Comparison of ENCODE assay signal across 15 cellular contexts in the genomic region with DNA sequence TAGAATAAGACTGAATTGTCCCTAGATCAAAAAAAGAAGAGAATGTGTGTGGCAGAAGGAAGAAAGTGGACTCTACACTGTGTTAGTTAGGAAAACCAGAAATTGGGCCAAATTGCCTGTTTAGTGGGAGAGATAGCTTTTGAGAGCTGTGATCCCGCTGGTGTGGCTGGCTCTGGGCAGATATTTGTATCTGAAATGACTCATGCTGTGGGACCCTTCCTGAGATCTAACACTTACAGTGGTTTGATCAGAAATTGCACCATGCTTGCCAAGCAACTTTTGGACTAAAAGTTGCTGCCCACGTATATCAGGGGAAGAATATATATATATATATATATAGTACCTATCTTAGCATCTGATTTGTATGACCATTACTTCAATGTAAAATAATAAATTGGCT. TPM values are rescaled to one million over a fixed set of nuclear protein-coding genes. Genes with fewer than 3 reads are reported as not detected.
DNase-seq lines count a peak whose midpoint lies in the region; ATAC-seq and TF ChIP-seq lines count a peak whose summit lies in the region.
"Had no signal": no experiment of that assay in that cellular context is flagged by ENCODE, and none has a peak within 500 bp of the region (broad histone marks: within the 10 kb centered on the region; RNA-seq: fewer than 3 reads in every experiment).

No MANE protein-coding gene starts in this region.

- H3K36me3 ChIP-seq in HEK293 (ENCODE audit: control insufficient read depth in 2 of 2, insufficient read depth in 1 of 2, low read length in 2 of 2), result peaks cover 0 to 17% of the 10 kb centered on the region in 2 experiments; a peak in 2 of 3 replicates
- H3K36me3 ChIP-seq: ovary had no signal

- POLR2A ChIA-PET in HEK293 (lab: Yijun Ruan, JAX), result no interaction called here

- no peak overlapping the region for H3K27ac Mint-ChIP-seq in stimulated activated memory B cell treated with anti-CD40 and anti-IgM and Interleukin-4, amounts not matched to agents 10 μg/mL and 1 μg/mL and 100 μg/mL, for 72 hours

- DNase-seq in astrocyte of the hippocampus (ENCODE audit: low read depth, low spot score) (peak; percentile 64), fibroblast of the conjunctiva (ENCODE audit: low read depth) (peak; percentile 43), sciatic nerve (ENCODE audit: low spot score) (no peak)
- DNase-seq in stimulated activated CD4-positive, alpha-beta T cell treated with anti-CD3 and anti-CD28 coated beads, Interleukin-12 subunit alpha, Interleukin-12 subunit beta, amount 100 ng/mL, for 4 hours, result no peak
- DNase-seq: C1 segment of cervical spinal cord; HCEC 1CT; heart right ventricle; NCI-H1105 treated with DMSO at 0.1 percent for 48 hours; ovary; stimulated activated CD4-positive, alpha-beta T cell treated with anti-CD3 and anti-CD28 coated beads, Interleukin-4, amount 100 ng/mL, for 1 hour; stimulated activated naive CD4-positive, alpha-beta T cell had no signal

- no peak for TF ChIP-seq CTCF in HEK293 (tag by site-specific recombination; IDR thresholded peaks at IDR 0.05)

- no peaks in the 10 kb centered on the region for H3K4me1 Mint-ChIP-seq in stimulated activated memory B cell treated with anti-CD40 and anti-IgM and Interleukin-4, amounts not matched to agents 10 μg/mL and 1 μg/mL and 100 μg/mL, for 72 hours

- CTCF ChIA-PET in HEK293 (lab: Yijun Ruan, JAX), result no interaction called here

- no peaks in the 10 kb centered on the region; the same call in 1 of the 2 replicates for H3K9me3 ChIP-seq in HEK293 (ENCODE audit: control insufficient read depth, insufficient read depth, low read depth, low read length)
- H3K9me3 ChIP-seq: heart right ventricle, ovary had no signal

- H3K27me3 Mint-ChIP-seq in stimulated activated memory B cell treated with anti-CD40 and anti-IgM and Interleukin-4, amounts not matched to agents 10 μg/mL and 1 μg/mL and 100 μg/mL, for 72 hours, result no peaks in the 10 kb centered on the region

- H3K27ac ChIP-seq in HEK293 (ENCODE audit: extremely low read depth, low read depth, low read length), result no peak overlapping the region
- H3K27ac ChIP-seq: ovary had no signal

- ATAC-seq in sciatic nerve, result peak; percentile 17
- ATAC-seq in HG03039 (IDR thresholded peaks at IDR 0.05; ENCODE audit: unreplicated experiment), result no peak
- ATAC-seq in HG03520 (IDR thresholded peaks at IDR 0.05; ENCODE audit: unreplicated experiment), result no peak
- no peak for ATAC-seq in stimulated activated memory B cell treated with anti-CD40 and anti-IgM and Interleukin-4, amounts not matched to agents 10 μg/mL and 1 μg/mL and 100 μg/mL, for 72 hours
- ATAC-seq: heart right ventricle had no signal

- peaks cover 28% of the 10 kb centered on the region for H3K36me3 Mint-ChIP-seq in stimulated activated memory B cell treated with anti-CD40 and anti-IgM and Interleukin-4, amounts not matched to agents 10 μg/mL and 1 μg/mL and 100 μg/mL, for 72 hours

- H3K4me3 ChIP-seq in HEK293 (ENCODE audit: low read depth, low read length), result no peak overlapping the region
- H3K4me3 ChIP-seq: heart right ventricle, ovary had no signal

- no peak overlapping the region for H3K4me3 Mint-ChIP-seq in stimulated activated memory B cell treated with anti-CD40 and anti-IgM and Interleukin-4, amounts not matched to agents 10 μg/mL and 1 μg/mL and 100 μg/mL, for 72 hours

- H3K9me3 Mint-ChIP-seq in stimulated activated memory B cell treated with anti-CD40 and anti-IgM and Interleukin-4, amounts not matched to agents 10 μg/mL and 1 μg/mL and 100 μg/mL, for 72 hours, result no peaks in the 10 kb centered on the region

- intact Hi-C loops in sciatic nerve (cut with DNase I), result no loop called here

- H3K4me1 ChIP-seq in HEK293 (ENCODE audit: control insufficient read depth, insufficient read depth, low read length), result no peaks in the 10 kb centered on the region

TF ChIP-seq in HEK293, 187 proteins besides CTCF, POLR2A, EP300 and RAD21:
- no peak for TF ChIP-seq ZNF571 (tag by site-specific recombination; IDR thresholded peaks at IDR 0.05)
- no peak for TF ChIP-seq ZNF48 (tag by site-specific recombination; IDR thresholded peaks at IDR 0.05)
- no peak for TF ChIP-seq ZNF239 (tag by site-specific recombination; IDR thresholded peaks at IDR 0.05)
- TF ChIP-seq, protein P1, sequence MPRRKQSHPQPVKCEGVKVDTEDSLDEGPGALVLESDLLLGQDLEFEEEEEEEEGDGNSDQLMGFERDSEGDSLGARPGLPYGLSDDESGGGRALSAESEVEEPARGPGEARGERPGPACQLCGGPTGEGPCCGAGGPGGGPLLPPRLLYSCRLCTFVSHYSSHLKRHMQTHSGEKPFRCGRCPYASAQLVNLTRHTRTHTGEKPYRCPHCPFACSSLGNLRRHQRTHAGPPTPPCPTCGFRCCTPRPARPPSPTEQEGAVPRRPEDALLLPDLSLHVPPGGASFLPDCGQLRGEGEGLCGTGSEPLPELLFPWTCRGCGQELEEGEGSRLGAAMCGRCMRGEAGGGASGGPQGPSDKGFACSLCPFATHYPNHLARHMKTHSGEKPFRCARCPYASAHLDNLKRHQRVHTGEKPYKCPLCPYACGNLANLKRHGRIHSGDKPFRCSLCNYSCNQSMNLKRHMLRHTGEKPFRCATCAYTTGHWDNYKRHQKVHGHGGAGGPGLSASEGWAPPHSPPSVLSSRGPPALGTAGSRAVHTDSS (tag by site-specific recombination; IDR thresholded peaks at IDR 0.05), result no peak
- TF ChIP-seq, protein P2, sequence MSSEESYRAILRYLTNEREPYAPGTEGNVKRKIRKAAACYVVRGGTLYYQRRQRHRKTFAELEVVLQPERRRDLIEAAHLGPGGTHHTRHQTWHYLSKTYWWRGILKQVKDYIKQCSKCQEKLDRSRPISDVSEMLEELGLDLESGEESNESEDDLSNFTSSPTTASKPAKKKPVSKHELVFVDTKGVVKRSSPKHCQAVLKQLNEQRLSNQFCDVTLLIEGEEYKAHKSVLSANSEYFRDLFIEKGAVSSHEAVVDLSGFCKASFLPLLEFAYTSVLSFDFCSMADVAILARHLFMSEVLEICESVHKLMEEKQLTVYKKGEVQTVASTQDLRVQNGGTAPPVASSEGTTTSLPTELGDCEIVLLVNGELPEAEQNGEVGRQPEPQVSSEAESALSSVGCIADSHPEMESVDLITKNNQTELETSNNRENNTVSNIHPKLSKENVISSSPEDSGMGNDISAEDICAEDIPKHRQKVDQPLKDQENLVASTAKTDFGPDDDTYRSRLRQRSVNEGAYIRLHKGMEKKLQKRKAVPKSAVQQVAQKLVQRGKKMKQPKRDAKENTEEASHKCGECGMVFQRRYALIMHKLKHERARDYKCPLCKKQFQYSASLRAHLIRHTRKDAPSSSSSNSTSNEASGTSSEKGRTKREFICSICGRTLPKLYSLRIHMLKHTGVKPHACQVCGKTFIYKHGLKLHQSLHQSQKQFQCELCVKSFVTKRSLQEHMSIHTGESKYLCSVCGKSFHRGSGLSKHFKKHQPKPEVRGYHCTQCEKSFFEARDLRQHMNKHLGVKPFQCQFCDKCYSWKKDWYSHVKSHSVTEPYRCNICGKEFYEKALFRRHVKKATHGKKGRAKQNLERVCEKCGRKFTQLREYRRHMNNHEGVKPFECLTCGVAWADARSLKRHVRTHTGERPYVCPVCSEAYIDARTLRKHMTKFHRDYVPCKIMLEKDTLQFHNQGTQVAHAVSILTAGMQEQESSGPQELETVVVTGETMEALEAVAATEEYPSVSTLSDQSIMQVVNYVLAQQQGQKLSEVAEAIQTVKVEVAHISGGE (tag by site-specific recombination; conservative IDR thresholded peaks at IDR 0.05; ENCODE audit: low read depth), result no peak
- no peak for TF ChIP-seq ZNF514 (tag by site-specific recombination; IDR thresholded peaks at IDR 0.05)
- TF ChIP-seq, protein P3, sequence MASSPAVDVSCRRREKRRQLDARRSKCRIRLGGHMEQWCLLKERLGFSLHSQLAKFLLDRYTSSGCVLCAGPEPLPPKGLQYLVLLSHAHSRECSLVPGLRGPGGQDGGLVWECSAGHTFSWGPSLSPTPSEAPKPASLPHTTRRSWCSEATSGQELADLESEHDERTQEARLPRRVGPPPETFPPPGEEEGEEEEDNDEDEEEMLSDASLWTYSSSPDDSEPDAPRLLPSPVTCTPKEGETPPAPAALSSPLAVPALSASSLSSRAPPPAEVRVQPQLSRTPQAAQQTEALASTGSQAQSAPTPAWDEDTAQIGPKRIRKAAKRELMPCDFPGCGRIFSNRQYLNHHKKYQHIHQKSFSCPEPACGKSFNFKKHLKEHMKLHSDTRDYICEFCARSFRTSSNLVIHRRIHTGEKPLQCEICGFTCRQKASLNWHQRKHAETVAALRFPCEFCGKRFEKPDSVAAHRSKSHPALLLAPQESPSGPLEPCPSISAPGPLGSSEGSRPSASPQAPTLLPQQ (tag by site-specific recombination; IDR thresholded peaks at IDR 0.05), result 0 out of 2 replicates have a peak, but pooled peaks have one; percentile 32
- 0 out of 2 replicates have a peak, but pooled peaks have one; percentile 36 for TF ChIP-seq ZNF335 (tag by site-specific recombination; conservative IDR thresholded peaks at IDR 0.05)
- TF ChIP-seq ZNF423 (tag by site-specific recombination; IDR thresholded peaks at IDR 0.05), result no peak
- TF ChIP-seq ZNF558 (tag by site-specific recombination; IDR thresholded peaks at IDR 0.05), result no peak

RNA-seq across cellular contexts. Expression of a gene that starts 27.7 kb away (rescaled TPM):
- 36.1 TPM for total RNA-seq in sciatic nerve

RNA-seq across cellular contexts. Expression of a gene that starts 27.8 kb away (rescaled TPM):
- 28.1 TPM for total RNA-seq in sciatic nerve

Comparison
In these comparisons a context has a peak if more than half of its experiments do, and no peak if none do; other contexts are left out.
1. DNase-seq: peak in astrocyte of the hippocampus (single experiment) and fibroblast of the conjunctiva (single experiment); none in sciatic nerve (single experiment) and stimulated activated CD4-positive, alpha-beta T cell treated with anti-CD3 and anti-CD28 coated beads, Interleukin-12 subunit alpha, Interleukin-12 subunit beta, amount 100 ng/mL, for 4 hours (single experiment).